Comparison of ENCODE assay signal across 30 cellular contexts in genomic region chr5:140992878-140993277, GRCh38. TPM values are rescaled to one million over a fixed set of nuclear protein-coding genes. Genes with fewer than 3 reads are reported as not detected.
"Had no signal": no experiment of that assay in that cellular context is flagged by ENCODE, and none has a peak within 500 bp of the region (broad histone marks: within the 10 kb centered on the region; RNA-seq: fewer than 3 reads in every experiment).

No MANE protein-coding gene starts in this region.

- H3K27me3 ChIP-seq: esophagus squamous epithelium, right atrium auricular region, stomach, thyroid gland had no signal

- H3K4me3 ChIP-seq: coronary artery, esophagus squamous epithelium, lower lobe of right lung, prostate gland, right atrium auricular region, smooth muscle cell, stomach, thyroid gland had no signal

- ATAC-seq: effector memory CD8-positive, alpha-beta T cell; left colon; left ventricle myocardium superior; lower lobe of right lung; naive thymus-derived CD8-positive, alpha-beta T cell; sciatic nerve; stimulated activated effector memory CD8-positive, alpha-beta T cell treated with anti-CD3 and anti-CD28 coated beads, Interleukin-12 subunit alpha, Interleukin-12 subunit beta, amount 100 ng/mL, for 72 hours had no signal

- H3K9me3 ChIP-seq: esophagus squamous epithelium, lower lobe of right lung, prostate gland, right atrium auricular region, stomach, thyroid gland had no signal

- H3K4me1 ChIP-seq: esophagus squamous epithelium, lower lobe of right lung, prostate gland, right atrium auricular region, stomach had no signal

- H3K36me3 ChIP-seq: esophagus squamous epithelium, lower lobe of right lung, prostate gland, right atrium auricular region, stomach, thyroid gland had no signal

- H3K4me2 ChIP-seq: smooth muscle cell had no signal

- DNase-seq: dermis blood vessel endothelial cell; effector memory CD8-positive, alpha-beta T cell; erythroblast; esophagus squamous epithelium; hypothalamus; immature natural killer cell; islet precursor cell; kidney glomerular epithelial cell; left colon; left ventricle myocardium superior; lower lobe of right lung; naive thymus-derived CD8-positive, alpha-beta T cell; nephron progenitor cell; nucleus accumbens; stimulated activated CD4-positive, alpha-beta T cell treated with anti-CD3 and anti-CD28 coated beads, Interleukin-12 subunit alpha, Interleukin-12 subunit beta, amount 100 ng/mL, for 4 hours; stimulated activated CD4-positive, alpha-beta T cell treated with anti-CD3 and anti-CD28 coated beads, Interleukin-1b, Interleukin-23, amount 100 ng/mL, for 48 hours; stimulated activated CD4-positive, alpha-beta T cell treated with anti-CD3 and anti-CD28 coated beads, Interleukin-4, amount 100 ng/mL, for 1 hour; stimulated activated naive CD4-positive, alpha-beta T cell treated with Interleukin-2 at 50 U/mL for 16 hours; stomach; thyroid gland; trophoblast cell had no signal

- H3K27ac ChIP-seq: coronary artery, esophagus squamous epithelium, lower lobe of right lung, prostate gland, right atrium auricular region, stomach, thyroid gland had no signal

RNA-seq across cellular contexts. Expression of gene PCDHAC2, which starts 26.6 kb away (rescaled TPM):
- total RNA-seq: naive thymus-derived CD8-positive, alpha-beta T cell had no signal
- polyA plus RNA-seq: immature natural killer cell; naive thymus-derived CD8-positive, alpha-beta T cell had no signal

RNA-seq across cellular contexts. Expression of gene PCDHB1, which starts 58.3 kb away (rescaled TPM):
- total RNA-seq: dermis blood vessel endothelial cell; esophagus squamous epithelium; left colon; left ventricle myocardium superior; mesenteric fat pad; myocyte; naive thymus-derived CD8-positive, alpha-beta T cell; prostate gland; right atrium auricular region; subcutaneous adipose tissue had no signal
- polyA plus RNA-seq: immature natural killer cell; naive thymus-derived CD8-positive, alpha-beta T cell; smooth muscle cell had no signal
